Comparison of ENCODE assay signal across 19 cellular contexts in genomic region chr2:206263959-206264603, GRCh38. TPM values are rescaled to one million over a fixed set of nuclear protein-coding genes. Genes with fewer than 3 reads are reported as not detected.
DNase-seq lines count a peak whose midpoint lies in the region; ATAC-seq, FAIRE-seq and TF ChIP-seq lines count a peak whose summit lies in the region.
"Had no signal": no experiment of that assay in that cellular context is flagged by ENCODE, and none has a peak within 500 bp of the region (broad histone marks: within the 10 kb centered on the region; RNA-seq: fewer than 3 reads in every experiment).

No MANE protein-coding gene starts in this region.

- no peak overlapping the region for H3K9ac ChIP-seq in SK-N-SH
- H3K9ac ChIP-seq in H1 (replicated peaks in 1 of 4; ENCODE audit: extremely low read depth in 1 of 4, low read depth in 3 of 4, low read length in 3 of 4), result no peak overlapping the region

- peaks cover 57 to 77% of the 10 kb centered on the region in 2 donors for H3K27me3 Mint-ChIP-seq in natural killer cell treated with Interleukin-12 subunit alpha and Interleukin-12 subunit beta and Interleukin-15 and Interleukin-18, amount 100 ng/mL, for 72 hours
- H3K27me3 Mint-ChIP-seq in natural killer cell (ENCODE audit: low read depth in 2 of 2), result peaks cover 54 to 62% of the 10 kb centered on the region in 2 donors
- H3K27me3 Mint-ChIP-seq in stimulated activated naive B cell treated with anti-CD40 and anti-IgM and Interleukin-4, amounts not matched to agents 10 μg/mL and 1 μg/mL and 100 μg/mL, for 72 hours, result peaks cover 65 to 84% of the 10 kb centered on the region in 2 donors

- H3K56ac ChIP-seq in H1 (replicated peaks; ENCODE audit: insufficient read length, low read depth, low read length), result no peak overlapping the region

- no peak for FAIRE-seq in H1 (lab: Jason Lieb, UNC)
- FAIRE-seq: D721Med, GM12892, H54 had no signal

- no peak overlapping the region for H2BK5ac ChIP-seq in H1 (ENCODE audit: low read depth, low read length)

- H3K27ac Mint-ChIP-seq in natural killer cell treated with Interleukin-12 subunit alpha and Interleukin-12 subunit beta and Interleukin-15 and Interleukin-18, amount 100 ng/mL, for 72 hours, result no peak overlapping the region
- H3K27ac Mint-ChIP-seq in natural killer cell, result no peak overlapping the region
- H3K27ac Mint-ChIP-seq in stimulated activated naive B cell treated with anti-CD40 and anti-IgM and Interleukin-4, amounts not matched to agents 10 μg/mL and 1 μg/mL and 100 μg/mL, for 72 hours, result no peak overlapping the region
- H3K27ac Mint-ChIP-seq: CD8-positive, alpha-beta T cell had no signal

- H4K8ac ChIP-seq in H1 (ENCODE audit: extremely low read depth, insufficient read depth, low read length), result no peak overlapping the region

- H2AK5ac ChIP-seq in H1 (ENCODE audit: low read depth, low read length), result no peak overlapping the region

- H2BK15ac ChIP-seq in H1 (ENCODE audit: low read length), result no peak overlapping the region

- in situ Hi-C loops in gastrocnemius medialis (cut with MboI; ENCODE audit: low sequenced_read_pairs in 4 of 4), result no loop called here

- no peak for TF ChIP-seq CTCF in SK-N-SH (IDR thresholded peaks at IDR 0.05)
- no peak for TF ChIP-seq CTCF in natural killer cell (IDR thresholded peaks at IDR 0.05)
- TF ChIP-seq CTCF in H1 (IDR thresholded peaks at IDR 0.05; ENCODE audit: control extremely low read depth in 1 of 3, insufficient read depth in 1 of 3, low read depth in 1 of 3, low read length in 3 of 3), result no peak
- TF ChIP-seq CTCF in gastrocnemius medialis (IDR thresholded peaks at IDR 0.05 in 4 of 5, conservative IDR thresholded peaks at IDR 0.05 in 1 of 5), result no peak

- H3K36me3 ChIP-seq in SK-N-SH (replicated peaks in 1 of 2; ENCODE audit: control insufficient read depth in 1 of 2, insufficient read depth in 2 of 2, low read length in 1 of 2), result no peaks in the 10 kb centered on the region
- H3K36me3 ChIP-seq in H1 (ENCODE audit: control insufficient read depth in 2 of 4, insufficient read depth in 4 of 4, low read length in 3 of 4), result no peaks in the 10 kb centered on the region
- H3K36me3 ChIP-seq in gastrocnemius medialis, result no peaks in the 10 kb centered on the region

- H3K4me3 ChIP-seq in SK-N-SH (ENCODE audit: low read depth in 2 of 2, low read length in 1 of 2) (no peak overlapping the region), H1 (ENCODE audit: extremely low read depth in 1 of 4, insufficient read depth in 2 of 4, low read depth in 3 of 4, low read length in 4 of 4) (peak overlapping the region in 1 of 4 experiments; percentile 26; a peak in 3 of 8 replicates), gastrocnemius medialis (no peak overlapping the region)

- no peak for TF ChIP-seq POLR2A in H1 (IDR thresholded peaks at IDR 0.05; ENCODE audit: control extremely low read depth in 1 of 2, low read depth in 2 of 2, low read length in 2 of 2)
- no peak for TF ChIP-seq POLR2A in gastrocnemius medialis (IDR thresholded peaks at IDR 0.05)

- H3K79me2 ChIP-seq in SK-N-SH (ENCODE audit: insufficient read depth) (no peaks in the 10 kb centered on the region), H1 (ENCODE audit: control insufficient read depth in 1 of 2, insufficient read depth in 2 of 2, low read length in 2 of 2) (no peaks in the 10 kb centered on the region)

- H3K23me2 ChIP-seq in H1 (ENCODE audit: low read depth, low read length), result no peaks in the 10 kb centered on the region; the same call in 1 of the 2 replicates

- H3K4me1 ChIP-seq in SK-N-SH (ENCODE audit: control insufficient read depth in 1 of 2, insufficient read depth in 2 of 2, low read depth in 1 of 2, low read length in 1 of 2), result no peaks in the 10 kb centered on the region; a peak in 1 of 4 replicates
- H3K4me1 ChIP-seq in H1 (replicated peaks in 1 of 4; ENCODE audit: control insufficient read depth in 3 of 4, insufficient read depth in 4 of 4, low read length in 3 of 4), result peaks cover 2 to 6% (median 4%) of the 10 kb centered on the region in 4 experiments; a peak in 4 of 7 replicates
- H3K4me1 ChIP-seq in gastrocnemius medialis, result no peaks in the 10 kb centered on the region

- H3K36me3 Mint-ChIP-seq in natural killer cell treated with Interleukin-12 subunit alpha and Interleukin-12 subunit beta and Interleukin-15 and Interleukin-18, amount 100 ng/mL, for 72 hours, result no peaks in the 10 kb centered on the region
- no peaks in the 10 kb centered on the region for H3K36me3 Mint-ChIP-seq in natural killer cell
- peaks cover 0 to 1% of the 10 kb centered on the region in 2 donors for H3K36me3 Mint-ChIP-seq in stimulated activated naive B cell treated with anti-CD40 and anti-IgM and Interleukin-4, amounts not matched to agents 10 μg/mL and 1 μg/mL and 100 μg/mL, for 72 hours
- H3K36me3 Mint-ChIP-seq: CD8-positive, alpha-beta T cell had no signal

- no peaks in the 10 kb centered on the region for H3K79me1 ChIP-seq in H1 (ENCODE audit: low read depth, low read length)

- no peaks in the 10 kb centered on the region for H3K9me3 Mint-ChIP-seq in natural killer cell treated with Interleukin-12 subunit alpha and Interleukin-12 subunit beta and Interleukin-15 and Interleukin-18, amount 100 ng/mL, for 72 hours
- no peaks in the 10 kb centered on the region for H3K9me3 Mint-ChIP-seq in natural killer cell
- H3K9me3 Mint-ChIP-seq in stimulated activated naive B cell treated with anti-CD40 and anti-IgM and Interleukin-4, amounts not matched to agents 10 μg/mL and 1 μg/mL and 100 μg/mL, for 72 hours, result no peaks in the 10 kb centered on the region
- H3K9me3 Mint-ChIP-seq: CD8-positive, alpha-beta T cell had no signal

- H3K4me3 Mint-ChIP-seq in natural killer cell treated with Interleukin-12 subunit alpha and Interleukin-12 subunit beta and Interleukin-15 and Interleukin-18, amount 100 ng/mL, for 72 hours, result peak overlapping the region; percentile 9
- H3K4me3 Mint-ChIP-seq in natural killer cell, result no peak overlapping the region
- peak overlapping the region; percentile 1 to 34 for H3K4me3 Mint-ChIP-seq in stimulated activated naive B cell treated with anti-CD40 and anti-IgM and Interleukin-4, amounts not matched to agents 10 μg/mL and 1 μg/mL and 100 μg/mL, for 72 hours
- H3K4me3 Mint-ChIP-seq: CD8-positive, alpha-beta T cell had no signal

- TF ChIP-seq EP300 in SK-N-SH (IDR thresholded peaks at IDR 0.05; ENCODE audit: borderline replicate concordance in 1 of 2, low read depth in 1 of 2, low read length in 1 of 2), result no peak
- no peak for TF ChIP-seq EP300 in H1 (IDR thresholded peaks at IDR 0.05; ENCODE audit: borderline replicate concordance in 1 of 2, low read depth in 2 of 2, low read length in 2 of 2)

- H3K4ac ChIP-seq in H1 (replicated peaks; ENCODE audit: insufficient read length, low read depth, low read length), result no peak overlapping the region

- H3K4me2 ChIP-seq in SK-N-SH (0 out of 2 replicates have a peak overlapping the region, but pooled peaks have one; percentile 33), H1 (ENCODE audit: insufficient read depth in 1 of 2, low read depth in 2 of 2, low read length in 2 of 2) (peak overlapping the region in 1 of 2 experiments; percentile 36; a peak in 1 of 4 replicates)

- CTCF ChIA-PET in SK-N-SH (lab: Yijun Ruan, JAX) (interaction anchor here (1.0 to 1.6 kb wide), 3 partner anchors 12 to 104 kb away, joined by 3 to 4 read pairs (median 3); no protein-coding TSS in a partner anchor), H1 (lab: Charles Lee; ENCODE audit: partially characterized antibody) (interaction anchor here (0.9 to 1.5 kb wide), 4 partner anchors 10 to 293 kb away, joined by 3 to 4 read pairs (median 3); no protein-coding TSS in a partner anchor)

- TF ChIP-seq RAD21 in SK-N-SH (IDR thresholded peaks at IDR 0.05; ENCODE audit: low read length), result no peak
- TF ChIP-seq RAD21 in H1 (IDR thresholded peaks at IDR 0.05 in 1 of 2, conservative IDR thresholded peaks at IDR 0.05 in 1 of 2; ENCODE audit: low read depth in 2 of 2, low read length in 2 of 2), result no peak

- DNase-seq in SK-N-SH, result no peak
- no peak for DNase-seq in natural killer cell treated with Interleukin-12 subunit alpha and Interleukin-12 subunit beta and Interleukin-15 and Interleukin-18, amount 100 ng/mL, for 72 hours (ENCODE audit: low spot score)
- no peak for DNase-seq in natural killer cell
- no peak for DNase-seq in H1 (ENCODE audit: low read depth in 1 of 2, low spot score in 2 of 2)
- DNase-seq in stimulated activated naive B cell treated with anti-CD40 and anti-IgM and Interleukin-4, amounts not matched to agents 10 μg/mL and 1 μg/mL and 100 μg/mL, for 72 hours, result no peak
- no peak for DNase-seq in activated CD8-positive, alpha-beta memory T cell treated with anti-CD3 and anti-CD28 coated beads, Interleukin-2, amount 50 U/mL, for 4 hours
- no peak for DNase-seq in gastrocnemius medialis
- DNase-seq: CD8-positive, alpha-beta T cell; DMS79 treated with DMSO at 0.1 percent for 48 hours; GDM1; NCI-H1105; NCI-H1694; NCI-H2227 treated with DMSO at 0.1 percent for 48 hours; NCI-H524 had no signal

- ATAC-seq in SK-N-SH treated with all-trans-retinoic acid at 6 μM for 48 hours (no peak), natural killer cell (no peak), gastrocnemius medialis (no peak)
- no peak for ATAC-seq in natural killer cell treated with Interleukin-12 subunit alpha and Interleukin-12 subunit beta and Interleukin-15 and Interleukin-18, amount 100 ng/mL, for 72 hours
- ATAC-seq in stimulated activated naive B cell treated with anti-CD40 and anti-IgM and Interleukin-4, amounts not matched to agents 10 μg/mL and 1 μg/mL and 100 μg/mL, for 72 hours (replicated peaks), result no peak
- ATAC-seq: CD8-positive, alpha-beta T cell had no signal

- H3K23ac ChIP-seq in H1 (ENCODE audit: insufficient read length), result no peak overlapping the region

- H4K91ac ChIP-seq in H1 (replicated peaks; ENCODE audit: insufficient read length, low read length), result no peak overlapping the region

- H2BK20ac ChIP-seq in H1 (ENCODE audit: low read length), result no peak overlapping the region

- H3K4me1 Mint-ChIP-seq in natural killer cell treated with Interleukin-12 subunit alpha and Interleukin-12 subunit beta and Interleukin-15 and Interleukin-18, amount 100 ng/mL, for 72 hours (ENCODE audit: low read depth in 2 of 2), result peaks cover 0 to 3% of the 10 kb centered on the region in 2 donors
- peaks cover 0 to 5% of the 10 kb centered on the region in 2 donors for H3K4me1 Mint-ChIP-seq in natural killer cell
- H3K4me1 Mint-ChIP-seq in stimulated activated naive B cell treated with anti-CD40 and anti-IgM and Interleukin-4, amounts not matched to agents 10 μg/mL and 1 μg/mL and 100 μg/mL, for 72 hours, result peaks cover 7 to 18% of the 10 kb centered on the region in 2 donors

- H3K27me3 ChIP-seq in SK-N-SH (ENCODE audit: insufficient read depth), result peaks cover 45% of the 10 kb centered on the region
- peaks cover 60 to 100% (median 93%) of the 10 kb centered on the region in 4 experiments for H3K27me3 ChIP-seq in H1 (replicated peaks in 1 of 4; ENCODE audit: control insufficient read depth in 3 of 4, extremely low read depth in 1 of 4, insufficient read depth in 3 of 4, low read length in 3 of 4)
- H3K27me3 ChIP-seq in gastrocnemius medialis, result peaks cover 54 to 91% (median 78%) of the 10 kb centered on the region in 3 donors

- 0 out of 2 replicates have a peak overlapping the region, but pooled peaks have one; percentile 10 for H2BK12ac ChIP-seq in H1 (ENCODE audit: low read depth, low read length)

- intact Hi-C loops in natural killer cell (cut with micrococcal nuclease), result no loop called here
- intact Hi-C loops in gastrocnemius medialis (cut with DNase I; ENCODE audit: low total_unique reads), result no loop called here

- no peaks in the 10 kb centered on the region for H3F3A ChIP-seq in SK-N-SH (replicated peaks; ENCODE audit: insufficient read depth)

- 46% methylated on average over 21 of the region's 21 CpGs for WGBS in SK-N-SH (ENCODE audit: low lambda C conversion rate)
- 50% methylated on average over 20 of the region's 21 CpGs; no CpG with 5 or more reads in 1 of the 2 experiments for WGBS in H1 (ENCODE audit: extremely low coverage in 1 of 2, insufficient coverage in 1 of 2, insufficient read length in 1 of 2, insufficient replicate concordance in 2 of 2, low coverage in 1 of 2, low lambda C conversion rate in 2 of 2, missing lambda C conversion rate in 1 of 2), 2 experiments

- H3K27ac ChIP-seq in SK-N-SH (ENCODE audit: low read depth in 2 of 2, low read length in 1 of 2) (no peak overlapping the region), H1 (ENCODE audit: low read depth, low read length) (no peak overlapping the region), gastrocnemius medialis (no peak overlapping the region)
- H3K27ac ChIP-seq: 22Rv1 had no signal

- no peak overlapping the region for H4K5ac ChIP-seq in H1 (ENCODE audit: insufficient read length, low read depth, low read length)

- no peak overlapping the region for H3K14ac ChIP-seq in H1 (ENCODE audit: insufficient read length)

- peak overlapping the region; percentile 47 for H2BK120ac ChIP-seq in H1 (replicated peaks; ENCODE audit: low read depth, low read length)

- H3K9me3 ChIP-seq in SK-N-SH (no peaks in the 10 kb centered on the region), H1 (ENCODE audit: insufficient read depth in 2 of 2, low read depth in 1 of 2, low read length in 1 of 2) (no peaks in the 10 kb centered on the region), gastrocnemius medialis (no peaks in the 10 kb centered on the region)

- H2AFZ ChIP-seq in SK-N-SH (ENCODE audit: low read depth) (no peak overlapping the region), H1 (ENCODE audit: low read length) (no peak overlapping the region)

- H3K18ac ChIP-seq in H1 (ENCODE audit: extremely low read depth, low read length), result no peak overlapping the region

- POLR2A ChIA-PET in SK-N-SH (lab: Yijun Ruan, JAX), result interaction anchor here (0.6 to 1.4 kb wide), 3 partner anchors 75 to 1264 kb away, joined by 3 to 4 read pairs (median 4); partner anchors contain the start of genes EEF1B2 and NDUFS1
- POLR2A ChIA-PET in H1 (lab: Charles Lee; ENCODE audit: partially characterized antibody), result interaction anchor here (1.6 to 2.1 kb wide), 2 partner anchors 10 to 105 kb away, joined by 3 to 9 read pairs; partner anchors contain the start of genes EEF1B2, NDUFS1 and ZDBF2

- no peaks in the 10 kb centered on the region for H3K9me2 ChIP-seq in SK-N-SH

- no peaks in the 10 kb centered on the region for H4K20me1 ChIP-seq in SK-N-SH (ENCODE audit: insufficient read depth)
- peaks cover 0 to 4% of the 10 kb centered on the region in 2 experiments for H4K20me1 ChIP-seq in H1 (replicated peaks in 1 of 2; ENCODE audit: control insufficient read depth in 1 of 2, insufficient read depth in 2 of 2, low read length in 2 of 2)

RNA-seq across cellular contexts. Expression of gene ZDBF2, which starts 10.4 kb away (rescaled TPM):
- 1.4 and 1.9 TPM in 2 replicates for polyA plus RNA-seq in SK-N-SH (2012; rRNA removed)
- 1.6 and 1.8 TPM in 2 replicates for polyA plus RNA-seq in SK-N-SH (2012; cell fraction: cytosol; rRNA removed)
- polyA plus RNA-seq in SK-N-SH (2012; cell fraction: nucleus; rRNA removed), result 2.2 and 4.7 TPM in 2 replicates
- 1 to 10 TPM; 3.9 to 6.0 TPM for total RNA-seq in natural killer cell treated with Interleukin-12 subunit alpha and Interleukin-12 subunit beta and Interleukin-15 and Interleukin-18, amount 100 ng/mL, for 72 hours
- total RNA-seq in natural killer cell, result 1 to 10 TPM; 2.1 to 8.4 (median 6.5) TPM
- total RNA-seq in H1 (2021; fragmentation: NEBNext Ultra II Directional; extraction: Animal tissue kit (Norgen Biotek cat#: 25700)), result 15.3 and 17.2 TPM in 2 replicates
- polyA plus RNA-seq in H1 (2011; rRNA removed), result 0.99 and 1.5 TPM in 2 replicates
- polyA plus RNA-seq in H1 (2011; cell fraction: cytosol; rRNA removed), result 1.9 TPM
- polyA plus RNA-seq in H1 (2011; cell fraction: nucleus; rRNA removed), result 4.0 TPM
- 2.1 to 4.6 TPM (median 3.8 TPM) in 4 replicates for polyA plus RNA-seq in H1 (2012, experiment 1 of 2)
- 0.17 TPM for polyA plus RNA-seq in H1 (2012, experiment 2 of 2)
- polyA plus RNA-seq in H1 (2013, experiment 1 of 2), result 7.0 TPM
- 6.1 TPM for polyA plus RNA-seq in H1 (2013, experiment 2 of 2)
- 16.4 and 25.0 TPM in 2 replicates for polyA minus RNA-seq in H1 (2011; rRNA and poly(A)+ RNA removed)
- polyA minus RNA-seq in H1 (2011; cell fraction: cytosol; rRNA and poly(A)+ RNA removed), result 6.5 TPM
- polyA minus RNA-seq in H1 (2011; cell fraction: nucleus; rRNA and poly(A)+ RNA removed), result 22.6 TPM
- total RNA-seq in gastrocnemius medialis, result 10 to 100 TPM in 1 of 4 donors, 1 to 10 TPM in 3; 5.8 to 13.2 (median 9.5) TPM

Comparison
In these comparisons a context has a peak if more than half of its experiments do, and no peak if none do; other contexts are left out.
1. Of the 17 proteins assayed by ChIP-seq in both H1 and SK-N-SH: peak only in H1: MAX and TCF12; only in SK-N-SH: none; in both: none; in neither: 15.